1 cellular context compared by ENCODE assay signal in the genomic region with DNA sequence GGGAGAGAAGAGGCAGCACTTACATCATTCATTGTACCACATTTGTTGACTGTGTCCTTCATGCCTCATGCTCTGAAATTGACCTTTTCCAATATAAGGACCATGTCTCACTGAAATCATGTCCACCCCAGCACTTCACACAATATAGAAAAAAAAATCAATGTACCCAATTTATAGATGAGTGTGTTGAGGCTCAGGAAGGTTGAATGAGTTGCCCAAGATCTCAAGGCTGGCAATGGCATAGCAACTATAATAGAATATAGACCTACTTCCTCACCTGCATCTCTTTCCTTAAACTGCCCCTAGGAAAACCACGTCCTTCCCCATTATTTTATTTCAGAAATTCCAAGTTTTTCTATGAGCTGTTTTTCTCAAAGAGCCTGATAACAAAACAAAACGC.
TF ChIP-seq lines count a peak whose summit lies in the region.

No MANE protein-coding gene starts in this region.

TF ChIP-seq in H1, 55 proteins besides CTCF, POLR2A, EP300 and RAD21:
- TF ChIP-seq HDAC2 (IDR thresholded peaks at IDR 0.05; ENCODE audit: borderline replicate concordance in 1 of 2, low read depth in 2 of 2, low read length in 2 of 2) (0 out of 4 replicates have a peak, but pooled peaks of 1 of the 2 experiments have one; percentile 6), GTF2F1 (IDR thresholded peaks at IDR 0.05; ENCODE audit: borderline replicate concordance, low read depth, low read length) (no peak), KDM1A (IDR thresholded peaks at IDR 0.05; ENCODE audit: borderline replicate concordance, low read length) (0 out of 2 replicates have a peak, but pooled peaks have one; percentile 26)
